In the genomic region with DNA sequence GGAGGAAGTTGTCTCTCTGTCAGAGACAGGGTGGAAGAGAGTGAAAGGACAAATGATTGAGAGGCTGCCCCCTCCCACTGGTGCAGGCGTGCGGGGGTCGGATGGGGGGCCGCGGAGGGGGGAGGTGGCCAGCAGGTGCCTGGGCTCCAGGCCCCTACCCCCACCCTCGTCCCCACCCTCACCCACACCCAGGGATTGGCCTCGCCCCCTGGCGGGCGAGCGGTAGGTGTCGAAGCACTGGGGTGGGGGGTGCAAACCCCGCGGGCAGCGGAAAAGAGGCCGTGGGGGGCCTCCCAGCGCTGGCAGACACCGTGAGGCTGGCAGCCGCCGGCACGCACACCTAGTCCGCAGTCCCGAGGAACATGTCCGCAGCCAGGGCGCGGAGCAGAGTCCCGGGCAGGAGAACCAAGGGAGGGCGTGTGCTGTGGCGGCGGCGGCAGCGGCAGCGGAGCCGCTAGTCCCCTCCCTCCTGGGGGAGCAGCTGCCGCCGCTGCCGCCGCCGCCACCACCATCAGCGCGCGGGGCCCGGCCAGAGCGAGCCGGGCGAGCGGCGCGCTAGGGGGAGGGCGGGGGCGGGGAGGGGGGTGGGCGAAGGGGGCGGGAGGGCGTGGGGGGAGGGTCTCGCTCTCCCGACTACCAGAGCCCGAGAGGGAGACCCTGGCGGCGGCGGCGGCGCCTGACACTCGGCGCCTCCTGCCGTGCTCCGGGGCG, we compare ENCODE assay signal across 1 cellular context.
TF ChIP-seq lines count a peak whose summit lies in the region.

A gene (plus strand): TSS at position 682 of the 711 bp plus-strand sequence. CDS start 32 bp downstream, outside the sequence.

TF ChIP-seq in K562, 482 proteins besides CTCF, POLR2A, EP300 and RAD21 (continued from another document and continues in another):
- TF ChIP-seq, protein P1, sequence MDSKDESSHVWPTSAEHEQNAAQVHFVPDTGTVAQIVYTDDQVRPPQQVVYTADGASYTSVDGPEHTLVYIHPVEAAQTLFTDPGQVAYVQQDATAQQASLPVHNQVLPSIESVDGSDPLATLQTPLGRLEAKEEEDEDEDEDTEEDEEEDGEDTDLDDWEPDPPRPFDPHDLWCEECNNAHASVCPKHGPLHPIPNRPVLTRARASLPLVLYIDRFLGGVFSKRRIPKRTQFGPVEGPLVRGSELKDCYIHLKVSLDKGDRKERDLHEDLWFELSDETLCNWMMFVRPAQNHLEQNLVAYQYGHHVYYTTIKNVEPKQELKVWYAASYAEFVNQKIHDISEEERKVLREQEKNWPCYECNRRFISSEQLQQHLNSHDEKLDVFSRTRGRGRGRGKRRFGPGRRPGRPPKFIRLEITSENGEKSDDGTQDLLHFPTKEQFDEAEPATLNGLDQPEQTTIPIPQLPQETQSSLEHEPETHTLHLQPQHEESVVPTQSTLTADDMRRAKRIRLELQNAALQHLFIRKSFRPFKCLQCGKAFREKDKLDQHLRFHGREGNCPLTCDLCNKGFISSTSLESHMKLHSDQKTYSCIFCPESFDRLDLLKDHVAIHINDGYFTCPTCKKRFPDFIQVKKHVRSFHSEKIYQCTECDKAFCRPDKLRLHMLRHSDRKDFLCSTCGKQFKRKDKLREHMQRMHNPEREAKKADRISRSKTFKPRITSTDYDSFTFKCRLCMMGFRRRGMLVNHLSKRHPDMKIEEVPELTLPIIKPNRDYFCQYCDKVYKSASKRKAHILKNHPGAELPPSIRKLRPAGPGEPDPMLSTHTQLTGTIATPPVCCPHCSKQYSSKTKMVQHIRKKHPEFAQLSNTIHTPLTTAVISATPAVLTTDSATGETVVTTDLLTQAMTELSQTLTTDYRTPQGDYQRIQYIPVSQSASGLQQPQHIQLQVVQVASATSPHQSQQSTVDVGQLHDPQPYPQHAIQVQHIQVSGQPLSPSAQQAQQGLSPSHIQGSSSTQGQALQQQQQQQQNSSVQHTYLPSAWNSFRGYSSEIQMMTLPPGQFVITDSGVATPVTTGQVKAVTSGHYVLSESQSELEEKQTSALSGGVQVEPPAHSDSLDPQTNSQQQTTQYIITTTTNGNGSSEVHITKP (IDR thresholded peaks at IDR 0.05; ENCODE audit: partially characterized antibody): peak; percentile 64
- TF ChIP-seq SMAD4 (CRISPR knock-in tag; conservative IDR thresholded peaks at IDR 0.05): peak; percentile 52
- no peak for TF ChIP-seq ZNF174 (CRISPR knock-in tag; IDR thresholded peaks at IDR 0.05)
- TF ChIP-seq, protein P2, sequence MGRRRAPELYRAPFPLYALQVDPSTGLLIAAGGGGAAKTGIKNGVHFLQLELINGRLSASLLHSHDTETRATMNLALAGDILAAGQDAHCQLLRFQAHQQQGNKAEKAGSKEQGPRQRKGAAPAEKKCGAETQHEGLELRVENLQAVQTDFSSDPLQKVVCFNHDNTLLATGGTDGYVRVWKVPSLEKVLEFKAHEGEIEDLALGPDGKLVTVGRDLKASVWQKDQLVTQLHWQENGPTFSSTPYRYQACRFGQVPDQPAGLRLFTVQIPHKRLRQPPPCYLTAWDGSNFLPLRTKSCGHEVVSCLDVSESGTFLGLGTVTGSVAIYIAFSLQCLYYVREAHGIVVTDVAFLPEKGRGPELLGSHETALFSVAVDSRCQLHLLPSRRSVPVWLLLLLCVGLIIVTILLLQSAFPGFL (CRISPR knock-in tag; IDR thresholded peaks at IDR 0.05): no peak
- TF ChIP-seq HCFC1 (IDR thresholded peaks at IDR 0.05; ENCODE audit: low read depth, low read length): peak; percentile 56; the same call in 1 of the 2 replicates
- TF ChIP-seq YBX1 (IDR thresholded peaks at IDR 0.05): no peak
- no peak for TF ChIP-seq ELF2 (CRISPR knock-in tag; IDR thresholded peaks at IDR 0.05)
- no peak for TF ChIP-seq BRD9 (IDR thresholded peaks at IDR 0.05; ENCODE audit: low read depth, partially characterized antibody)
- TF ChIP-seq GATAD2B (IDR thresholded peaks at IDR 0.05; ENCODE audit: borderline replicate concordance): peak; percentile 68
- TF ChIP-seq NR2C2 (CRISPR knock-in tag; IDR thresholded peaks at IDR 0.05): no peak
- 0 out of 2 replicates have a peak, but pooled peaks have one; percentile 11 for TF ChIP-seq NR2C2 (tag; IDR thresholded peaks at IDR 0.05)
- TF ChIP-seq, protein P3, sequence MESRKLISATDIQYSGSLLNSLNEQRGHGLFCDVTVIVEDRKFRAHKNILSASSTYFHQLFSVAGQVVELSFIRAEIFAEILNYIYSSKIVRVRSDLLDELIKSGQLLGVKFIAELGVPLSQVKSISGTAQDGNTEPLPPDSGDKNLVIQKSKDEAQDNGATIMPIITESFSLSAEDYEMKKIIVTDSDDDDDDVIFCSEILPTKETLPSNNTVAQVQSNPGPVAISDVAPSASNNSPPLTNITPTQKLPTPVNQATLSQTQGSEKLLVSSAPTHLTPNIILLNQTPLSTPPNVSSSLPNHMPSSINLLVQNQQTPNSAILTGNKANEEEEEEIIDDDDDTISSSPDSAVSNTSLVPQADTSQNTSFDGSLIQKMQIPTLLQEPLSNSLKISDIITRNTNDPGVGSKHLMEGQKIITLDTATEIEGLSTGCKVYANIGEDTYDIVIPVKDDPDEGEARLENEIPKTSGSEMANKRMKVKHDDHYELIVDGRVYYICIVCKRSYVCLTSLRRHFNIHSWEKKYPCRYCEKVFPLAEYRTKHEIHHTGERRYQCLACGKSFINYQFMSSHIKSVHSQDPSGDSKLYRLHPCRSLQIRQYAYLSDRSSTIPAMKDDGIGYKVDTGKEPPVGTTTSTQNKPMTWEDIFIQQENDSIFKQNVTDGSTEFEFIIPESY (CRISPR knock-in tag; IDR thresholded peaks at IDR 0.05): peak; percentile 65
- TF ChIP-seq TBL1XR1 (IDR thresholded peaks at IDR 0.05; ENCODE audit: low read length in 2 of 2): 0 out of 4 replicates have a peak, but pooled peaks of 1 of the 2 experiments have one; percentile 42
- TF ChIP-seq MYBL2 (IDR thresholded peaks at IDR 0.05; ENCODE audit: low read depth): no peak
- TF ChIP-seq MYBL2 (CRISPR knock-in tag; IDR thresholded peaks at IDR 0.05; ENCODE audit: borderline replicate concordance): no peak
- TF ChIP-seq SMARCA5 (IDR thresholded peaks at IDR 0.05): peak; percentile 58
- TF ChIP-seq, protein P4, sequence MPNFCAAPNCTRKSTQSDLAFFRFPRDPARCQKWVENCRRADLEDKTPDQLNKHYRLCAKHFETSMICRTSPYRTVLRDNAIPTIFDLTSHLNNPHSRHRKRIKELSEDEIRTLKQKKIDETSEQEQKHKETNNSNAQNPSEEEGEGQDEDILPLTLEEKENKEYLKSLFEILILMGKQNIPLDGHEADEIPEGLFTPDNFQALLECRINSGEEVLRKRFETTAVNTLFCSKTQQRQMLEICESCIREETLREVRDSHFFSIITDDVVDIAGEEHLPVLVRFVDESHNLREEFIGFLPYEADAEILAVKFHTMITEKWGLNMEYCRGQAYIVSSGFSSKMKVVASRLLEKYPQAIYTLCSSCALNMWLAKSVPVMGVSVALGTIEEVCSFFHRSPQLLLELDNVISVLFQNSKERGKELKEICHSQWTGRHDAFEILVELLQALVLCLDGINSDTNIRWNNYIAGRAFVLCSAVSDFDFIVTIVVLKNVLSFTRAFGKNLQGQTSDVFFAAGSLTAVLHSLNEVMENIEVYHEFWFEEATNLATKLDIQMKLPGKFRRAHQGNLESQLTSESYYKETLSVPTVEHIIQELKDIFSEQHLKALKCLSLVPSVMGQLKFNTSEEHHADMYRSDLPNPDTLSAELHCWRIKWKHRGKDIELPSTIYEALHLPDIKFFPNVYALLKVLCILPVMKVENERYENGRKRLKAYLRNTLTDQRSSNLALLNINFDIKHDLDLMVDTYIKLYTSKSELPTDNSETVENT (CRISPR knock-in tag; IDR thresholded peaks at IDR 0.05): peak; percentile 64; the same call in 1 of the 2 replicates
- TF ChIP-seq NR1H2 (CRISPR knock-in tag; IDR thresholded peaks at IDR 0.05): no peak
- no peak for TF ChIP-seq ZNF23 (CRISPR knock-in tag; IDR thresholded peaks at IDR 0.05)
- TF ChIP-seq NR4A1 (CRISPR knock-in tag; IDR thresholded peaks at IDR 0.05): 0 out of 2 replicates have a peak, but pooled peaks have one; percentile 66
- TF ChIP-seq NR4A1 (tag; IDR thresholded peaks at IDR 0.05): peak; percentile 70; the same call in 1 of the 2 replicates
- TF ChIP-seq ZBTB17 (CRISPR knock-in tag; IDR thresholded peaks at IDR 0.05): 0 out of 2 replicates have a peak, but pooled peaks have one; percentile 37
- TF ChIP-seq, protein P5, sequence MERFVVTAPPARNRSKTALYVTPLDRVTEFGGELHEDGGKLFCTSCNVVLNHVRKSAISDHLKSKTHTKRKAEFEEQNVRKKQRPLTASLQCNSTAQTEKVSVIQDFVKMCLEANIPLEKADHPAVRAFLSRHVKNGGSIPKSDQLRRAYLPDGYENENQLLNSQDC (CRISPR knock-in tag; IDR thresholded peaks at IDR 0.05): peak; percentile 83; the same call in 1 of the 2 replicates
- TF ChIP-seq PML (IDR thresholded peaks at IDR 0.05; ENCODE audit: low read length): peak; percentile 23; the same call in 1 of the 2 replicates
- no peak for TF ChIP-seq EZH2 (IDR thresholded peaks at IDR 0.05; ENCODE audit: borderline replicate concordance, low read depth, low read length)
- TF ChIP-seq RCOR1 (IDR thresholded peaks at IDR 0.05; ENCODE audit: borderline replicate concordance in 1 of 2, low read depth in 2 of 2, low read length in 2 of 2): 0 out of 4 replicates have a peak, but pooled peaks have one; percentile 22 to 43
- TF ChIP-seq ZNF324 (CRISPR knock-in tag; IDR thresholded peaks at IDR 0.05): no peak
- TF ChIP-seq, protein P6, sequence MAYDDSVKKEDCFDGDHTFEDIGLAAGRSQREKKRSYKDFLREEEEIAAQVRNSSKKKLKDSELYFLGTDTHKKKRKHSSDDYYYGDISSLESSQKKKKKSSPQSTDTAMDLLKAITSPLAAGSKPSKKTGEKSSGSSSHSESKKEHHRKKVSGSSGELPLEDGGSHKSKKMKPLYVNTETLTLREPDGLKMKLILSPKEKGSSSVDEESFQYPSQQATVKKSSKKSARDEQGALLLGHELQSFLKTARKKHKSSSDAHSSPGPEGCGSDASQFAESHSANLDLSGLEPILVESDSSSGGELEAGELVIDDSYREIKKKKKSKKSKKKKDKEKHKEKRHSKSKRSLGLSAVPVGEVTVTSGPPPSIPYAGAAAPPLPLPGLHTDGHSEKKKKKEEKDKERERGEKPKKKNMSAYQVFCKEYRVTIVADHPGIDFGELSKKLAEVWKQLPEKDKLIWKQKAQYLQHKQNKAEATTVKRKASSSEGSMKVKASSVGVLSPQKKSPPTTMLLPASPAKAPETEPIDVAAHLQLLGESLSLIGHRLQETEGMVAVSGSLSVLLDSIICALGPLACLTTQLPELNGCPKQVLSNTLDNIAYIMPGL (CRISPR knock-in tag; IDR thresholded peaks at IDR 0.05): peak; percentile 90
- 0 out of 2 replicates have a peak, but pooled peaks have one; percentile 8 for TF ChIP-seq FOSL1 (tag; conservative IDR thresholded peaks at IDR 0.05)
- TF ChIP-seq ZNF354B (CRISPR knock-in tag; IDR thresholded peaks at IDR 0.05): no peak
- TF ChIP-seq, protein P7, sequence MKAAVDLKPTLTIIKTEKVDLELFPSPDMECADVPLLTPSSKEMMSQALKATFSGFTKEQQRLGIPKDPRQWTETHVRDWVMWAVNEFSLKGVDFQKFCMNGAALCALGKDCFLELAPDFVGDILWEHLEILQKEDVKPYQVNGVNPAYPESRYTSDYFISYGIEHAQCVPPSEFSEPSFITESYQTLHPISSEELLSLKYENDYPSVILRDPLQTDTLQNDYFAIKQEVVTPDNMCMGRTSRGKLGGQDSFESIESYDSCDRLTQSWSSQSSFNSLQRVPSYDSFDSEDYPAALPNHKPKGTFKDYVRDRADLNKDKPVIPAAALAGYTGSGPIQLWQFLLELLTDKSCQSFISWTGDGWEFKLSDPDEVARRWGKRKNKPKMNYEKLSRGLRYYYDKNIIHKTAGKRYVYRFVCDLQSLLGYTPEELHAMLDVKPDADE (conservative IDR thresholded peaks at IDR 0.05; ENCODE audit: control insufficient read depth, low read depth, low read length): peak; percentile 55; the same call in 1 of the 2 replicates
- no peak for TF ChIP-seq BRCA1 (IDR thresholded peaks at IDR 0.05)
- TF ChIP-seq BRCA1 (CRISPR knock-in tag; IDR thresholded peaks at IDR 0.05): no peak
- no peak for TF ChIP-seq ZNF445 (CRISPR knock-in tag; IDR thresholded peaks at IDR 0.05; ENCODE audit: low read depth)
- TF ChIP-seq PTTG1 (tag; IDR thresholded peaks at IDR 0.05; ENCODE audit: low read depth): no peak
- TF ChIP-seq CBX1 (IDR thresholded peaks at IDR 0.05; ENCODE audit: low read depth): peak; percentile 76; the same call in 1 of the 2 replicates
- peak; percentile 51 for TF ChIP-seq EGR1 (conservative IDR thresholded peaks at IDR 0.05)
- TF ChIP-seq, protein P8, sequence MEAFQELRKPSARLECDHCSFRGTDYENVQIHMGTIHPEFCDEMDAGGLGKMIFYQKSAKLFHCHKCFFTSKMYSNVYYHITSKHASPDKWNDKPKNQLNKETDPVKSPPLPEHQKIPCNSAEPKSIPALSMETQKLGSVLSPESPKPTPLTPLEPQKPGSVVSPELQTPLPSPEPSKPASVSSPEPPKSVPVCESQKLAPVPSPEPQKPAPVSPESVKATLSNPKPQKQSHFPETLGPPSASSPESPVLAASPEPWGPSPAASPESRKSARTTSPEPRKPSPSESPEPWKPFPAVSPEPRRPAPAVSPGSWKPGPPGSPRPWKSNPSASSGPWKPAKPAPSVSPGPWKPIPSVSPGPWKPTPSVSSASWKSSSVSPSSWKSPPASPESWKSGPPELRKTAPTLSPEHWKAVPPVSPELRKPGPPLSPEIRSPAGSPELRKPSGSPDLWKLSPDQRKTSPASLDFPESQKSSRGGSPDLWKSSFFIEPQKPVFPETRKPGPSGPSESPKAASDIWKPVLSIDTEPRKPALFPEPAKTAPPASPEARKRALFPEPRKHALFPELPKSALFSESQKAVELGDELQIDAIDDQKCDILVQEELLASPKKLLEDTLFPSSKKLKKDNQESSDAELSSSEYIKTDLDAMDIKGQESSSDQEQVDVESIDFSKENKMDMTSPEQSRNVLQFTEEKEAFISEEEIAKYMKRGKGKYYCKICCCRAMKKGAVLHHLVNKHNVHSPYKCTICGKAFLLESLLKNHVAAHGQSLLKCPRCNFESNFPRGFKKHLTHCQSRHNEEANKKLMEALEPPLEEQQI (IDR thresholded peaks at IDR 0.05): 0 out of 2 replicates have a peak, but pooled peaks have one; percentile 16
- TF ChIP-seq ZNF124 (CRISPR knock-in tag; IDR thresholded peaks at IDR 0.05): no peak
- TF ChIP-seq TRIM24 (IDR thresholded peaks at IDR 0.05): peak; percentile 11 to 31; a peak in 1 of 4 replicates
- no peak for TF ChIP-seq SPI1 (IDR thresholded peaks at IDR 0.05; ENCODE audit: borderline replicate concordance, low read depth, low read length)
- peak; percentile 99 for TF ChIP-seq PCBP1 (IDR thresholded peaks at IDR 0.05; ENCODE audit: low read depth, low read length, poor library complexity, severe bottlenecking)
- TF ChIP-seq, protein P9, sequence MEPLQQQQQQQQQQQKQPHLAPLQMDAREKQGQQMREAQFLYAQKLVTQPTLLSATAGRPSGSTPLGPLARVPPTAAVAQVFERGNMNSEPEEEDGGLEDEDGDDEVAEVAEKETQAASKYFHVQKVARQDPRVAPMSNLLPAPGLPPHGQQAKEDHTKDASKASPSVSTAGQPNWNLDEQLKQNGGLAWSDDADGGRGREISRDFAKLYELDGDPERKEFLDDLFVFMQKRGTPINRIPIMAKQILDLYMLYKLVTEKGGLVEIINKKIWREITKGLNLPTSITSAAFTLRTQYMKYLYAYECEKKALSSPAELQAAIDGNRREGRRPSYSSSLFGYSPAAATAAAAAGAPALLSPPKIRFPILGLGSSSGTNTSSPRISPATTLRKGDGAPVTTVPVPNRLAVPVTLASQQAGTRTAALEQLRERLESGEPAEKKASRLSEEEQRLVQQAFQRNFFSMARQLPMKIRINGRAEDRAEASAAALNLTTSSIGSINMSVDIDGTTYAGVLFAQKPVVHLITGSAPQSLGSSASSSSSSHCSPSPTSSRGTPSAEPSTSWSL (CRISPR knock-in tag; IDR thresholded peaks at IDR 0.05; ENCODE audit: borderline replicate concordance): no peak
- peak; percentile 50; the same call in 1 of the 2 replicates for TF ChIP-seq RNF2 (IDR thresholded peaks at IDR 0.05)
- no peak for TF ChIP-seq ZNF134 (CRISPR knock-in tag; conservative IDR thresholded peaks at IDR 0.05)
